Comparison of ENCODE assay signal across 21 cellular contexts in the genomic region with DNA sequence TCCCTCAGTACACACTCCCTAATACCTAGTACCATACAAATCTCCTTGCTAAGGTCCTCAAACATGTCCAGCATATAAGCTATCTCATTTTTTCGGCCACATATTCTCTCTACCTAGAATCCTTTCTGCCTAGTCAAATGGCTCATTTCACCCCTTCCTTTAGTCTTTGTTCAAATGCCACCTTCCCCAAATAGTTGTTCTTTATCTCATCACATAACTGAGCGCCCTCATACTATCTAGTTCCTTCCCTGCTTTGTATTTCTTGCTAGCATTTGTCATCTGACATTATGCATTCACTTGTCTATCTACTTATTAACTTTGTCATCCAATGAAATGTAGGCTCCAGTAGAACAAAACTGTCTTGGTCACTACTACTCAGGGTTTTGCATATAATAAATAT. TPM values are rescaled to one million over a fixed set of nuclear protein-coding genes. Genes with fewer than 3 reads are reported as not detected.
A peak's percentile ranks its signal among the peaks of the same experiment; 100 is the strongest.
DNase-seq lines count a peak whose midpoint lies in the region; ATAC-seq and TF ChIP-seq lines count a peak whose summit lies in the region.
"Had no signal": no experiment of that assay in that cellular context is flagged by ENCODE, and none has a peak within 500 bp of the region (broad histone marks: within the 10 kb centered on the region; RNA-seq: fewer than 3 reads in every experiment).

No MANE protein-coding gene starts in this region.

- H3K9me3 Mint-ChIP-seq in activated T-helper 17 cell treated with anti-CD3 and anti-CD28 coated beads, Interleukin-2, amount 50 U/mL, for 72 hours: no peaks in the 10 kb centered on the region
- no peaks in the 10 kb centered on the region for H3K9me3 Mint-ChIP-seq in progenitor cell of endocrine pancreas (ENCODE audit: low read depth)
- H3K9me3 Mint-ChIP-seq: activated naive CD4-positive, alpha-beta T cell treated with anti-CD3 and anti-CD28 coated beads, Interleukin-2, amount 50 U/mL, for 24 hours had no signal

- no peak for TF ChIP-seq CTCF in progenitor cell of endocrine pancreas (IDR thresholded peaks at IDR 0.05; ENCODE audit: unreplicated experiment)

- no peak overlapping the region for H3K4me3 ChIP-seq in aorta (ENCODE audit: low read length in 2 of 2)
- H3K4me3 ChIP-seq: lower lobe of right lung, pancreas, SJSA1, stomach had no signal

- H3K4me3 Mint-ChIP-seq in activated T-helper 17 cell treated with anti-CD3 and anti-CD28 coated beads, Interleukin-2, amount 50 U/mL, for 72 hours: no peak overlapping the region
- no peak overlapping the region for H3K4me3 Mint-ChIP-seq in progenitor cell of endocrine pancreas (ENCODE audit: low read depth)
- H3K4me3 Mint-ChIP-seq: activated naive CD4-positive, alpha-beta T cell treated with anti-CD3 and anti-CD28 coated beads, Interleukin-2, amount 50 U/mL, for 24 hours; nephron progenitor cell had no signal

- H3K9me3 ChIP-seq in aorta (ENCODE audit: control insufficient read depth, low read length): no peaks in the 10 kb centered on the region
- H3K9me3 ChIP-seq: lower lobe of right lung, pancreas, SJSA1, stomach had no signal

- no peak overlapping the region for H3K27ac ChIP-seq in aorta (ENCODE audit: low read depth in 1 of 2, low read length in 2 of 2)
- H3K27ac ChIP-seq: lower lobe of right lung, pancreas, RWPE1, SJSA1, stomach had no signal

- H3K27ac Mint-ChIP-seq in activated T-helper 17 cell treated with anti-CD3 and anti-CD28 coated beads, Interleukin-2, amount 50 U/mL, for 72 hours: peak overlapping the region; percentile 0
- H3K27ac Mint-ChIP-seq in progenitor cell of endocrine pancreas: peak overlapping the region; percentile 75
- H3K27ac Mint-ChIP-seq: nephron progenitor cell had no signal

- peaks cover 12% of the 10 kb centered on the region for H3K4me1 Mint-ChIP-seq in activated T-helper 17 cell treated with anti-CD3 and anti-CD28 coated beads, Interleukin-2, amount 50 U/mL, for 72 hours
- H3K4me1 Mint-ChIP-seq in progenitor cell of endocrine pancreas (ENCODE audit: low read depth): peaks cover 27% of the 10 kb centered on the region
- H3K4me1 Mint-ChIP-seq: nephron progenitor cell had no signal

- H3K36me3 ChIP-seq in aorta (ENCODE audit: control insufficient read depth in 1 of 2, insufficient read depth in 2 of 2, low read length in 1 of 2): no peaks in the 10 kb centered on the region
- H3K36me3 ChIP-seq: pancreas had no signal

- ATAC-seq in HG02759 (IDR thresholded peaks at IDR 0.05; ENCODE audit: unreplicated experiment) (peak; percentile 15), aorta (ENCODE audit: low FRiP score) (no peak)
- ATAC-seq in activated T-helper 17 cell treated with anti-CD3 and anti-CD28 coated beads, Interleukin-2, amount 50 U/mL, for 72 hours (replicated peaks): no peak
- ATAC-seq: activated CD4-positive, CD25-positive, alpha-beta regulatory T cell treated with anti-CD3 and anti-CD28 coated beads, Interleukin-2, amount 50 U/mL, for 24 hours; lower lobe of right lung; pancreas had no signal

- DNase-seq in CD1c-positive myeloid dendritic cell (ENCODE audit: extremely low spot score): peak; percentile 6
- DNase-seq in progenitor cell of endocrine pancreas (ENCODE audit: low spot score, unreplicated experiment): no peak
- DNase-seq in NCI-H187 (lab: John Stamatoyannopoulos, UW): no peak
- DNase-seq in aorta: no peak
- DNase-seq in NCI-H2171 treated with DMSO at 0.1 percent for 48 hours (lab: John Stamatoyannopoulos, UW): no peak
- DNase-seq: activated CD4-positive, alpha-beta T cell treated with anti-CD3 and anti-CD28 coated beads, Interleukin-2, amount 50 U/mL, for 4 hours; DMS79; effector memory CD4-positive, alpha-beta T cell; hypothalamus; lower lobe of right lung; NCI-H446 treated with DMSO at 0.1 percent for 48 hours; nephron progenitor cell; pancreas; retina; stomach had no signal

- peaks cover 0 to 2% of the 10 kb centered on the region in 2 donors for H3K4me1 ChIP-seq in aorta (ENCODE audit: control insufficient read depth in 1 of 2, insufficient read depth in 2 of 2, low read length in 2 of 2)
- H3K4me1 ChIP-seq: SJSA1 had no signal

- no peaks in the 10 kb centered on the region for H3K27me3 Mint-ChIP-seq in activated T-helper 17 cell treated with anti-CD3 and anti-CD28 coated beads, Interleukin-2, amount 50 U/mL, for 72 hours
- no peaks in the 10 kb centered on the region for H3K27me3 Mint-ChIP-seq in progenitor cell of endocrine pancreas
- H3K27me3 Mint-ChIP-seq: activated naive CD4-positive, alpha-beta T cell treated with anti-CD3 and anti-CD28 coated beads, Interleukin-2, amount 50 U/mL, for 24 hours had no signal

- peaks cover 48% of the 10 kb centered on the region for H3K36me3 Mint-ChIP-seq in activated T-helper 17 cell treated with anti-CD3 and anti-CD28 coated beads, Interleukin-2, amount 50 U/mL, for 72 hours (ENCODE audit: low read depth)
- H3K36me3 Mint-ChIP-seq in progenitor cell of endocrine pancreas (ENCODE audit: insufficient read depth): peaks cover 31% of the 10 kb centered on the region

- 96 to 98% methylated on average over 2 of the region's 2 CpGs for WGBS in aorta, 2 donors

- H3K27me3 ChIP-seq in aorta (ENCODE audit: control insufficient read depth in 1 of 2, insufficient read depth in 2 of 2, low read length in 1 of 2): no peaks in the 10 kb centered on the region
- H3K27me3 ChIP-seq: pancreas, SJSA1, stomach had no signal

- intact Hi-C loops in aorta (cut with DNase I): no loop called here

RNA-seq across cellular contexts. Expression of a gene that starts 35.5 kb away (rescaled TPM):
- total RNA-seq in activated T-helper 17 cell treated with anti-CD3 and anti-CD28 coated beads, Interleukin-2, amount 50 U/mL, for 72 hours: 10 to 100 TPM; 16.3 to 28.9 TPM
- total RNA-seq in progenitor cell of endocrine pancreas (72.4 and 75.2 TPM in 2 replicates), aorta (10 to 100 TPM; 45.1 to 49.5 TPM)
- 10 to 100 TPM; 29.8 to 30.2 TPM for polyA plus RNA-seq in aorta
